ENCODE assay signal across 8 cellular contexts in the genomic region with DNA sequence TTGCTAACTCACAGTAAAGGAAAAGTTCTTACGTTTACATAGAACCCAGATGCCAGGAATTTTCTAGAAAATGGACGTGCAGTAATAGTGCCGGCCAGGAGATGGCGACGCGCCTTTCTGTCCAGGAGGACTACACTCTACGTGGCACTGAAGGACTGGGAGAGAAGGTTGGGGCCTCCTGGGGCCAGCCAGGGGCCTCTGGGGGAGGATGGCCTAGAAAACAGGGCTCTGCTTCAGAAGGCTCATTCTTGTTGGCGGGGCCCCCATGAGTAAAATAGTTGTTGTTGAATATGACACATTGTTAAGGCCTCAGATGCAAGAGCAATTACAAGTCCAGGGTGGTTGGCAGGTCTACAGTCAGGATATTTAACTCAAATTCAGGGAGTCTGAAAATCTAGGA.
DNase-seq lines count a peak whose midpoint lies in the region; ATAC-seq and TF ChIP-seq lines count a peak whose summit lies in the region.

No MANE protein-coding gene starts in this region.

- H3K9me3 Mint-ChIP-seq in progenitor cell of endocrine pancreas (ENCODE audit: low read depth), result no peaks in the 10 kb centered on the region

- peaks cover 14% of the 10 kb centered on the region for H3K27me3 Mint-ChIP-seq in progenitor cell of endocrine pancreas

- no peaks in the 10 kb centered on the region for H3K9me3 ChIP-seq in PC-3 (ENCODE audit: low read length)

- no peak overlapping the region for H3K4me3 Mint-ChIP-seq in progenitor cell of endocrine pancreas (ENCODE audit: low read depth)

- peaks cover 41% of the 10 kb centered on the region for H3K4me1 ChIP-seq in PC-3 (ENCODE audit: insufficient read depth, low read length)

- peak; percentile 67 for ATAC-seq in HG02870 (IDR thresholded peaks at IDR 0.05; ENCODE audit: unreplicated experiment)
- peak; percentile 44 for ATAC-seq in PC-3
- ATAC-seq in GM19395 (IDR thresholded peaks at IDR 0.05; ENCODE audit: unreplicated experiment), result no peak
- no peak for ATAC-seq in GM21381 (IDR thresholded peaks at IDR 0.05; ENCODE audit: unreplicated experiment)

- TF ChIP-seq CTCF in PC-3 (conservative IDR thresholded peaks at IDR 0.05; ENCODE audit: low read depth, low read length) (peak; percentile 97), progenitor cell of endocrine pancreas (IDR thresholded peaks at IDR 0.05; ENCODE audit: unreplicated experiment) (peak; percentile 75)

- CTCF ChIA-PET in PC-3 (lab: Charles Lee), result interaction anchor here (1.5 kb wide), 1 partner anchor 137 kb away, joined by 4 read pairs; no protein-coding TSS in a partner anchor

- H3K27ac ChIP-seq in PC-3 (ENCODE audit: low read length), result peak overlapping the region; percentile 22

- H3K9ac ChIP-seq in PC-3 (ENCODE audit: low read length), result 0 out of 2 replicates have a peak overlapping the region, but pooled peaks have one; percentile 14

- no peaks in the 10 kb centered on the region for H3K79me2 ChIP-seq in PC-3 (ENCODE audit: low read length)

- H3K36me3 ChIP-seq in PC-3 (ENCODE audit: low read depth, low read length), result no peaks in the 10 kb centered on the region

- peak overlapping the region; percentile 69 for H2AFZ ChIP-seq in PC-3 (ENCODE audit: low read length)

- H4K20me1 ChIP-seq in PC-3 (ENCODE audit: low read length), result no peaks in the 10 kb centered on the region

- H3K36me3 Mint-ChIP-seq in progenitor cell of endocrine pancreas (ENCODE audit: insufficient read depth), result no peaks in the 10 kb centered on the region

- H3K27ac Mint-ChIP-seq in progenitor cell of endocrine pancreas, result no peak overlapping the region

- H3K27me3 ChIP-seq in PC-3 (ENCODE audit: low read length), result no peaks in the 10 kb centered on the region

- H3F3A ChIP-seq in PC-3 (ENCODE audit: low read length, unreplicated experiment), result peaks cover 13% of the 10 kb centered on the region

- intact Hi-C loops in PC-3 (cut with micrococcal nuclease), result loop anchor here (1.0 to 2.0 kb wide), 6 partner anchors 33 to 189 kb away; no protein-coding TSS in a partner anchor

- H3K4me2 ChIP-seq in PC-3 (ENCODE audit: low read length), result 0 out of 2 replicates have a peak overlapping the region, but pooled peaks have one; percentile 11

- DNase-seq in ELR (ENCODE audit: low read depth), result peak; percentile 75
- peak; percentile 78 for DNase-seq in PC-3
- peak; percentile 10 for DNase-seq in activated gamma-delta T cell treated with anti-CD3 and anti-CD28 coated beads, Interleukin-2, amount 50 U/mL, for 16 hours (ENCODE audit: low read depth)
- DNase-seq in germinal center (ENCODE audit: low spot score), result peak; percentile 64
- no peak for DNase-seq in progenitor cell of endocrine pancreas (ENCODE audit: low spot score, unreplicated experiment)

- peaks cover 30% of the 10 kb centered on the region for H3K4me1 Mint-ChIP-seq in progenitor cell of endocrine pancreas (ENCODE audit: low read depth)

- H3K9me2 ChIP-seq in PC-3 (replicated peaks; ENCODE audit: low read length), result no peaks in the 10 kb centered on the region

- POLR2A ChIA-PET in PC-3 (lab: Charles Lee; ENCODE audit: unreplicated experiment), result interaction anchor here (0.6 kb wide), 1 partner anchor 62 kb away, joined by 3 read pairs; no protein-coding TSS in a partner anchor

- no TSS peak for BruUV-seq in PC-3 (replicated peaks; lab: Mats Ljungman, UMichigan)

- H3K4me3 ChIP-seq in PC-3 (ENCODE audit: low read length), result no peak overlapping the region

Comparison
In these comparisons a context has a peak if more than half of its experiments do, and no peak if none do; other contexts are left out.
1. ATAC-seq: peak in HG02870 (single experiment) and PC-3 (single experiment); none in GM19395 (single experiment) and GM21381 (single experiment).